8 cellular contexts compared by ENCODE assay signal in genomic region chr20:10034717-10035571, GRCh38. TPM values are rescaled to one million over a fixed set of nuclear protein-coding genes. Genes with fewer than 3 reads are reported as not detected.
DNase-seq lines count a peak whose midpoint lies in the region; ATAC-seq and TF ChIP-seq lines count a peak whose summit lies in the region.

Gene ANKEF1 (plus strand): TSS chr20:10034987. CDS start chr20:10038302, 3,315 bp downstream.

- H3K27ac ChIP-seq in layer of hippocampus (ENCODE audit: low read depth, low read length) = peak within 1 kb of the TSS; percentile 38

- H3K27me3 ChIP-seq in layer of hippocampus (ENCODE audit: control insufficient read depth, insufficient read depth, low read length) = no peaks in the 10 kb centered on the region

- peak; percentile 93 for ATAC-seq in GM18868 (IDR thresholded peaks at IDR 0.05; ENCODE audit: unreplicated experiment)
- ATAC-seq in HG03135 (IDR thresholded peaks at IDR 0.05; ENCODE audit: unreplicated experiment) = peak; percentile 95

- DNase-seq in A172 (ENCODE audit: low spot score) = peak; percentile 62
- DNase-seq in NCI-H2171 (lab: John Stamatoyannopoulos, UW) = peak; percentile 97
- DNase-seq in activated CD4-positive, alpha-beta T cell treated with anti-CD3 and anti-CD28 coated beads for 24 hours (ENCODE audit: low read depth in 2 of 2) = peak; percentile 36 to 54
- peak; percentile 58 for DNase-seq in choroid plexus epithelial cell (ENCODE audit: low read depth)
- peak; percentile 57 to 61 for DNase-seq in stimulated activated CD4-positive, alpha-beta T cell treated with anti-CD3 and anti-CD28 coated beads, Interleukin-1b, Interleukin-23, amount 100 ng/mL, for 4 hours (ENCODE audit: low read depth in 2 of 2)

- H3K4me3 ChIP-seq in choroid plexus epithelial cell (ENCODE audit: low read depth, low read length) = peak within 1 kb of the TSS; percentile 67

- no peak for TF ChIP-seq CTCF in choroid plexus epithelial cell (conservative IDR thresholded peaks at IDR 0.05; ENCODE audit: low read depth, low read length)

RNA-seq across cellular contexts. Expression of gene ANKEF1, which starts in this region (rescaled TPM):
- total RNA-seq in A172 (2014; rRNA removed; shearing (Covaris generic)) = 4.2 and 4.4 TPM in 2 replicates

Comparison
In these comparisons a context has a peak if more than half of its experiments do, and no peak if none do; other contexts are left out.
1. Peak in every context shown above with its lines: DNase-seq, ATAC-seq, H3K4me3 ChIP-seq and H3K27ac ChIP-seq.
2. DNase-seq: peak in every context shown above with its lines; median percentile 97 in NCI-H2171; 62 in A172; 59 in stimulated activated CD4-positive, alpha-beta T cell treated with anti-CD3 and anti-CD28 coated beads, Interleukin-1b, Interleukin-23, amount 100 ng/mL, for 4 hours; 58 in choroid plexus epithelial cell; 45 in activated CD4-positive, alpha-beta T cell treated with anti-CD3 and anti-CD28 coated beads for 24 hours.